In genomic region chr2:207216454-207216853, GRCh38 we compare ENCODE assay signal across 23 cellular contexts.
A peak's percentile ranks its signal among the peaks of the same experiment; 100 is the strongest.
DNase-seq lines count a peak whose midpoint lies in the region; ATAC-seq lines count a peak whose summit lies in the region.
"Had no signal": no experiment of that assay in that cellular context is flagged by ENCODE, and none has a peak within 500 bp of the region (broad histone marks: within the 10 kb centered on the region; RNA-seq: fewer than 3 reads in every experiment).

No MANE protein-coding gene starts in this region.

- no peak for ATAC-seq in HG03442 (IDR thresholded peaks at IDR 0.05; ENCODE audit: unreplicated experiment)
- ATAC-seq: body of pancreas; CD8-positive, alpha-beta T cell; foreskin keratinocyte; heart right ventricle; right lobe of liver; stimulated activated naive CD8-positive, alpha-beta T cell treated with anti-CD3 and anti-CD28 coated beads, Interleukin-15, amount 100 ng/mL, for 72 hours had no signal

- DNase-seq in COR-L47 (lab: John Stamatoyannopoulos, UW) (peak; percentile 9), NCI-H1694 treated with DMSO at 0.1 percent for 48 hours (lab: John Stamatoyannopoulos, UW) (peak; percentile 48), NCI-H69 (lab: John Stamatoyannopoulos, UW) (peak; percentile 83), left kidney (ENCODE audit: low read depth, low spot score) (peak; percentile 29), iPS-NIHi11 (ENCODE audit: low spot score) (no peak), NCI-H774 (lab: John Stamatoyannopoulos, UW) (no peak)
- DNase-seq: activated B cell treated with CpG ODN at 0.5 μM for 24 hours; activated naive CD4-positive, alpha-beta T cell treated with anti-CD3 and anti-CD28 coated beads for 36 hours; body of pancreas; CD8-positive, alpha-beta T cell; DMS153; esophagus squamous epithelium; foreskin keratinocyte; H7; heart right ventricle; kidney; naive B cell; NCI-H146; NCI-H226; right lobe of liver; stimulated activated CD8-positive, alpha-beta memory T cell treated with anti-CD3 and anti-CD28 coated beads, Interleukin-4, amount 100 ng/mL, for 48 hours; stimulated activated naive CD8-positive, alpha-beta T cell treated with anti-CD3 and anti-CD28 coated beads, Interleukin-15, amount 100 ng/mL, for 72 hours had no signal

Comparison
In these comparisons a context has a peak if more than half of its experiments do, and no peak if none do; other contexts are left out.
1. DNase-seq: peak in COR-L47 (single experiment), NCI-H1694 treated with DMSO at 0.1 percent for 48 hours (single experiment), NCI-H69 (single experiment) and left kidney (single experiment); none in iPS-NIHi11 (single experiment) and NCI-H774 (single experiment).